ENCODE assay signal across 14 cellular contexts in the genomic region with DNA sequence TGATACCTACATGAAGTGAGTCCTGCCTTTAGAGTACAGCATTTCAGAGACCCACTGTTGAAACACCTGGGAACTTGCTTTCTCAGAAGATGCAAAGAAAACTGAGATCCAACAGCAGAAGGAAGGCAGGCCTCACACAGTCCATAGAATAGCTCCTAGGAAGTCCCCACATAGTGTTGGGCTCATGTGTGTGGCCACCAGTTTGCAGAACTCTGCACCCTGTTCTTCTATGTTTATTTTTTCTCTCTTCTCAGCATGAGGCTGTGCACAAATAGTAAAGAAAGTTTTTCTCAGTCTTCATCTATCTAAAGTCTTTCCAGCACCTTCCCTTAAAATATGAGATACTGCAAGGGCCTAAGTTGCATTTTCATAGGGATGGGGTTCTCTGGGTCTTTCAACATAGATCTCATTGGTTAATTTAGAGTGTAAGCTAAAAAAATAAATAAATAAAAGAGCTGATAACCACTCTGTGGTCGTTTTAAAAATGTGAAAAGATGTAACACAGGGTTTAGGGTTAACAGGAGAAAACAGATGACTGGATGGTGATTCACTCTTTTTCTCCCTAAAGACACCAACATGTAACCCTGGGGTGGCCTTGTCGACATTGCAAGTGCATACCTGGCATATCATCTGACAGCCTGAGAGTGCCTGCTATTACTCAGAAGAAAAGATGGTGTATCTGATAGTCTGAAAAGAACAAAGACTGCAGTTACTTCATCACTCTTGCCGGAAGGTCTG.
DNase-seq lines count a peak whose midpoint lies in the region; ATAC-seq, FAIRE-seq and TF ChIP-seq lines count a peak whose summit lies in the region.
"Had no signal": no experiment of that assay in that cellular context is flagged by ENCODE, and none has a peak within 500 bp of the region (broad histone marks: within the 10 kb centered on the region; RNA-seq: fewer than 3 reads in every experiment).

No MANE protein-coding gene starts in this region.

- DNase-seq in AG10803 (ENCODE audit: low read depth) (peak; percentile 17), HK-2 (ENCODE audit: unreplicated experiment) (peak; percentile 44), adipocyte (ENCODE audit: low read depth) (peak; percentile 73), keratinocyte (ENCODE audit: low read depth, low spot score) (peak; percentile 11), NCI-H2107 treated with DMSO at 0.1 percent for 48 hours (lab: John Stamatoyannopoulos, UW; ENCODE audit: unreplicated experiment) (no peak)
- no peak for DNase-seq in stimulated activated CD4-positive, alpha-beta T cell treated with anti-CD3 and anti-CD28 coated beads, Interleukin-4, amount 100 ng/mL, for 24 hours
- DNase-seq: activated CD8-positive, alpha-beta T cell treated with anti-CD3 and anti-CD28 coated beads, Interleukin-2, amount 10 ng/mL, durations not matched to agents 7 days and 5 days; lower lobe of right lung; NCI-H446 treated with DMSO at 0.1 percent for 48 hours; nucleus accumbens had no signal

- H3K4me3 ChIP-seq in AG10803 (ENCODE audit: low read length) (no peak overlapping the region), adipocyte (ENCODE audit: low read length) (no peak overlapping the region), keratinocyte (ENCODE audit: control insufficient read depth in 2 of 3, extremely low read depth in 1 of 3, insufficient read depth in 2 of 3, low read depth in 1 of 3, low read length in 3 of 3) (no peak overlapping the region)
- H3K4me3 ChIP-seq: BLaER1, lower lobe of right lung had no signal

- H3K9ac ChIP-seq in adipocyte (ENCODE audit: low read length) (no peak overlapping the region), keratinocyte (ENCODE audit: control insufficient read depth, extremely low read depth, insufficient read depth, low read length) (no peak overlapping the region)
- H3K9ac ChIP-seq: BLaER1 had no signal

- FAIRE-seq in keratinocyte (lab: Jason Lieb, UNC) = peak; percentile 39

- TF ChIP-seq CTCF in AG10803 (conservative IDR thresholded peaks at IDR 0.05; ENCODE audit: low read length) = no peak
- TF ChIP-seq CTCF in keratinocyte (optimal IDR thresholded peaks at IDR 0.05 in 1 of 3, IDR thresholded peaks at IDR 0.05 in 1 of 3, conservative IDR thresholded peaks at IDR 0.05 in 1 of 3; ENCODE audit: extremely low read depth in 1 of 3, insufficient read depth in 2 of 3, low read length in 3 of 3) = no peak

- H3K79me2 ChIP-seq in keratinocyte (ENCODE audit: control insufficient read depth, insufficient read depth, low read length) = no peaks in the 10 kb centered on the region

- no peaks in the 10 kb centered on the region for H3K36me3 ChIP-seq in adipocyte (ENCODE audit: control insufficient read depth, insufficient read depth, low read length, severe bottlenecking)
- H3K36me3 ChIP-seq in keratinocyte (ENCODE audit: control insufficient read depth in 2 of 2, extremely low read depth in 1 of 2, insufficient read depth in 2 of 2, low read length in 2 of 2) = no peaks in the 10 kb centered on the region
- H3K36me3 ChIP-seq: BLaER1, lower lobe of right lung had no signal

- H3K27me3 ChIP-seq in adipocyte (replicated peaks; ENCODE audit: control insufficient read depth, insufficient read depth, low read length) (no peaks in the 10 kb centered on the region), keratinocyte (ENCODE audit: control insufficient read depth, extremely low read depth, insufficient read depth, low read length) (no peaks in the 10 kb centered on the region)
- H3K27me3 ChIP-seq: BLaER1 had no signal

- no peaks in the 10 kb centered on the region for H3K9me1 ChIP-seq in keratinocyte (ENCODE audit: control insufficient read depth, extremely low read depth, insufficient read depth, low read length)

- ATAC-seq in GM18861 (IDR thresholded peaks at IDR 0.05; ENCODE audit: unreplicated experiment) = no peak
- no peak for ATAC-seq in GM19467 (IDR thresholded peaks at IDR 0.05; ENCODE audit: unreplicated experiment)
- ATAC-seq: activated CD8-positive, alpha-beta T cell treated with anti-CD3 and anti-CD28 coated beads, Interleukin-2, amount 10 ng/mL, durations not matched to agents 7 days and 5 days; lower lobe of right lung; Panc1 had no signal

- peaks cover 2% of the 10 kb centered on the region for H3K9me3 ChIP-seq in adipocyte (ENCODE audit: control insufficient read depth, low read length)
- H3K9me3 ChIP-seq in keratinocyte (ENCODE audit: control insufficient read depth, low read depth, low read length) = no peaks in the 10 kb centered on the region
- H3K9me3 ChIP-seq: BLaER1, lower lobe of right lung had no signal

- H3K4me1 ChIP-seq in adipocyte (ENCODE audit: control insufficient read depth, insufficient read depth, low read length) = peaks cover 26% of the 10 kb centered on the region
- peaks cover 2% of the 10 kb centered on the region for H3K4me1 ChIP-seq in keratinocyte (ENCODE audit: control insufficient read depth, extremely low read depth, insufficient read depth, low read length)
- H3K4me1 ChIP-seq: BLaER1, lower lobe of right lung had no signal

- no peak overlapping the region for H3K4me2 ChIP-seq in keratinocyte (ENCODE audit: control insufficient read depth, extremely low read depth, insufficient read depth, low read depth, low read length)
- H3K4me2 ChIP-seq: BLaER1 had no signal

- H4K20me1 ChIP-seq in keratinocyte (ENCODE audit: control insufficient read depth, extremely low read depth, insufficient read depth, low read length) = no peaks in the 10 kb centered on the region
- H4K20me1 ChIP-seq: BLaER1 had no signal

- dilution Hi-C loops in keratinocyte (cut with MboI; ENCODE audit: extremely low pct_ligation_motif_present, low sequenced_read_pairs) = no loop called here

- no peak overlapping the region for H2AFZ ChIP-seq in keratinocyte (ENCODE audit: control insufficient read depth, low read length)

- no peak overlapping the region for H3K27ac ChIP-seq in keratinocyte (ENCODE audit: control insufficient read depth, insufficient read depth, low read length)
- H3K27ac ChIP-seq: BLaER1, lower lobe of right lung had no signal

Comparison
In these comparisons a context has a peak if more than half of its experiments do, and no peak if none do; other contexts are left out.
1. DNase-seq: peak in AG10803 (single experiment), HK-2 (single experiment), adipocyte (single experiment) and keratinocyte (single experiment); none in NCI-H2107 treated with DMSO at 0.1 percent for 48 hours (single experiment) and stimulated activated CD4-positive, alpha-beta T cell treated with anti-CD3 and anti-CD28 coated beads, Interleukin-4, amount 100 ng/mL, for 24 hours (single experiment).